23 cellular contexts compared by ENCODE assay signal in the genomic region with DNA sequence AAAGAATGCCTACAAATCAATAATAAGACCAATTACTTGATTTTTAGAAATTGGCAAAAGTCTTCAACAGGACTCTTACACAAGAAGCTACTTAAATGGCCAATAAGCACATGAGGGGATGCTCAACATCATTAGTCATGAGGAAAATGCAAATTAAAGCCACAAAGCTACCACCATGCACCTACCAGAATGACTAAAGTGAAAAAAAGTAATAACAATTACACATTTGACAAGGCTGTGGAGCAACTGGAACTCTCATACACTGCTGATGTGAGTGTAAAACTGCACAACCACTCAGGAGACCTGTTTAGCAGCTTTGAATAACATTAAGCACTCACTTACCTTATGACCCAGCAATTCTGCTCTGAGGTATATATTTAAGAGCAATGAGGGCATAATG.
DNase-seq lines count a peak whose midpoint lies in the region; FAIRE-seq and TF ChIP-seq lines count a peak whose summit lies in the region.
"Had no signal": no experiment of that assay in that cellular context is flagged by ENCODE, and none has a peak within 500 bp of the region (broad histone marks: within the 10 kb centered on the region; RNA-seq: fewer than 3 reads in every experiment).

No MANE protein-coding gene starts in this region.

- H2AK5ac ChIP-seq in mesendoderm (ENCODE audit: low read length): no peak overlapping the region

- H2BK120ac ChIP-seq in mesendoderm (ENCODE audit: low read depth, low read length): no peak overlapping the region

- BruUV-seq in mammary epithelial cell (replicated peaks; lab: Mats Ljungman, UMichigan): no TSS peak

- CTCF ChIA-PET in mammary epithelial cell (lab: Charles Lee; ENCODE audit: low non-redundant PET): no interaction called here

- H4K8ac ChIP-seq in mesendoderm (ENCODE audit: low read depth, low read length): no peak overlapping the region

- H3K4me2 ChIP-seq in mammary epithelial cell (ENCODE audit: insufficient read depth, low read depth, low read length) (no peak overlapping the region), mesendoderm (ENCODE audit: low read length) (no peak overlapping the region)

- H3K23ac ChIP-seq in mesendoderm (ENCODE audit: low read length): no peak overlapping the region

- no peaks in the 10 kb centered on the region for H3K79me1 ChIP-seq in mesendoderm (ENCODE audit: low read length)

- H3K27me3 ChIP-seq in mammary epithelial cell (ENCODE audit: insufficient read depth, low read length): no peaks in the 10 kb centered on the region
- H3K27me3 ChIP-seq in breast epithelium: no peaks in the 10 kb centered on the region
- no peaks in the 10 kb centered on the region for H3K27me3 ChIP-seq in bronchial epithelial cell (ENCODE audit: control insufficient read depth, insufficient read depth, low read length)
- no peaks in the 10 kb centered on the region for H3K27me3 ChIP-seq in mesendoderm (ENCODE audit: insufficient read depth, low read length, poor library complexity)
- H3K27me3 ChIP-seq: ascending aorta, upper lobe of left lung had no signal

- H3K36me3 ChIP-seq in mammary epithelial cell (ENCODE audit: insufficient read depth, low read length) (no peaks in the 10 kb centered on the region), breast epithelium (no peaks in the 10 kb centered on the region), bronchial epithelial cell (ENCODE audit: control insufficient read depth, insufficient read depth, low read length) (no peaks in the 10 kb centered on the region), mesendoderm (ENCODE audit: control insufficient read depth, insufficient read depth, low read length) (no peaks in the 10 kb centered on the region)
- H3K36me3 ChIP-seq: ascending aorta, upper lobe of left lung, WERI-Rb-1 had no signal

- FAIRE-seq in bronchial epithelial cell (lab: Jason Lieb, UNC): no peak
- FAIRE-seq: endometrium, H54, kidney had no signal

- DNase-seq in mammary epithelial cell (peak; percentile 27), breast epithelium (ENCODE audit: low spot score in 2 of 2) (no peak), M059J (ENCODE audit: low read depth) (peak; percentile 53), bronchial epithelial cell (ENCODE audit: low read depth) (peak; percentile 63), substantia nigra (lab: John Stamatoyannopoulos, UW) (no peak), mesendoderm (no peak), NCI-H82 (lab: John Stamatoyannopoulos, UW) (no peak)
- no peak for DNase-seq in activated CD4-positive, alpha-beta T cell treated with anti-CD3 and anti-CD28 coated beads for 1 hour
- DNase-seq: CD8-positive, alpha-beta T cell; DND-41; hypothalamus; NCI-H2081; NCI-H510A; retina; Right ventricle myocardium superior; stimulated activated naive CD4-positive, alpha-beta T cell; upper lobe of left lung; WERI-Rb-1 had no signal

- H3K18ac ChIP-seq in mesendoderm (ENCODE audit: low read length): no peak overlapping the region

- intact Hi-C loops in mammary epithelial cell (cut with micrococcal nuclease): no loop called here
- intact Hi-C loops in breast epithelium (cut with DNase I; ENCODE audit: low total_unique reads): no loop called here

- no peak overlapping the region for H3K56ac ChIP-seq in mesendoderm (ENCODE audit: low read length)

- dilution Hi-C loops in mammary epithelial cell (cut with HindIII; ENCODE audit: low sequenced_read_pairs): no loop called here

- H3K9me3 ChIP-seq in mammary epithelial cell (replicated peaks; ENCODE audit: insufficient read depth, low read length): no peaks in the 10 kb centered on the region
- H3K9me3 ChIP-seq in breast epithelium: no peaks in the 10 kb centered on the region
- H3K9me3 ChIP-seq: ascending aorta, upper lobe of left lung had no signal

- TF ChIP-seq POLR2A in breast epithelium (IDR thresholded peaks at IDR 0.05): no peak

- H2BK5ac ChIP-seq in mesendoderm (ENCODE audit: low read length): no peak overlapping the region

- H4K20me1 ChIP-seq in mammary epithelial cell (ENCODE audit: insufficient read depth, low read length): no peaks in the 10 kb centered on the region

- H3K4me3 ChIP-seq in mammary epithelial cell (replicated peaks in 1 of 3; ENCODE audit: insufficient read depth in 1 of 3, low read depth in 2 of 3, low read length in 3 of 3) (no peak overlapping the region), breast epithelium (no peak overlapping the region), bronchial epithelial cell (ENCODE audit: low read depth, low read length) (no peak overlapping the region), mesendoderm (ENCODE audit: low read length) (no peak overlapping the region)
- H3K4me3 ChIP-seq: ascending aorta, coronary artery, upper lobe of left lung had no signal

- H3K27ac ChIP-seq in mammary epithelial cell (ENCODE audit: insufficient read depth, low read depth, low read length): no peak overlapping the region
- no peak overlapping the region for H3K27ac ChIP-seq in breast epithelium
- H3K27ac ChIP-seq in substantia nigra (ENCODE audit: low read depth, low read length, poor library complexity, severe bottlenecking): no peak overlapping the region
- no peak overlapping the region for H3K27ac ChIP-seq in mesendoderm (ENCODE audit: low read depth, low read length)
- H3K27ac ChIP-seq: ascending aorta, coronary artery, WERI-Rb-1 had no signal

- H2AFZ ChIP-seq in mammary epithelial cell (ENCODE audit: low read depth, low read length): no peak overlapping the region

- no peak overlapping the region for H3K9ac ChIP-seq in mammary epithelial cell (ENCODE audit: insufficient read depth, low read length)
- no peak overlapping the region for H3K9ac ChIP-seq in mesendoderm (ENCODE audit: low read length)

- H3K79me2 ChIP-seq in mammary epithelial cell (ENCODE audit: insufficient read depth, low read length) (no peaks in the 10 kb centered on the region), mesendoderm (ENCODE audit: control insufficient read depth, insufficient read depth, low read length) (no peaks in the 10 kb centered on the region)

- H4K5ac ChIP-seq in mesendoderm (ENCODE audit: low read length): no peak overlapping the region

- H2BK15ac ChIP-seq in mesendoderm (replicated peaks; ENCODE audit: low read depth): no peak overlapping the region

- H3K4me1 ChIP-seq in mammary epithelial cell (ENCODE audit: insufficient read depth, low read length) (no peaks in the 10 kb centered on the region), breast epithelium (no peaks in the 10 kb centered on the region), mesendoderm (ENCODE audit: control insufficient read depth, low read depth, low read length) (no peaks in the 10 kb centered on the region)

- TF ChIP-seq CTCF in mammary epithelial cell (conservative IDR thresholded peaks at IDR 0.05 in 1 of 2, IDR thresholded peaks at IDR 0.05 in 1 of 2; ENCODE audit: extremely low read depth in 1 of 2, insufficient read depth in 1 of 2, low read depth in 1 of 2, low read length in 2 of 2) (no peak), breast epithelium (IDR thresholded peaks at IDR 0.05) (no peak), bronchial epithelial cell (IDR thresholded peaks at IDR 0.05; ENCODE audit: insufficient read depth, low read length, severe bottlenecking) (no peak)

- H3K4ac ChIP-seq in mesendoderm (ENCODE audit: low read depth, low read length): no peak overlapping the region

- in situ Hi-C loops in mammary epithelial cell (cut with MboI; ENCODE audit: low sequenced_read_pairs in 2 of 2): no loop called here

Comparison
In these comparisons a context has a peak if more than half of its experiments do, and no peak if none do; other contexts are left out.
1. DNase-seq: peak in mammary epithelial cell (single experiment), M059J (single experiment) and bronchial epithelial cell (single experiment); none in breast epithelium (0 of 2), substantia nigra (0 of 49), mesendoderm (single experiment), NCI-H82 (single experiment) and activated CD4-positive, alpha-beta T cell treated with anti-CD3 and anti-CD28 coated beads for 1 hour (single experiment).